9 cellular contexts compared by ENCODE assay signal in genomic region chr5:25993701-25994100, GRCh38.
"Had no signal": no experiment of that assay in that cellular context is flagged by ENCODE, and none has a peak within 500 bp of the region (broad histone marks: within the 10 kb centered on the region; RNA-seq: fewer than 3 reads in every experiment).

No MANE protein-coding gene starts in this region.

- ATAC-seq: HCT116 had no signal

- H3K4me1 ChIP-seq: HAP-1 had no signal

- H3K4me3 ChIP-seq: GM23248, HAP-1 had no signal

- FAIRE-seq: HTR-8/SVneo had no signal

- H3K9me3 ChIP-seq: HAP-1 had no signal

- H3K4me2 ChIP-seq: KMS-11 had no signal

- H3K27ac ChIP-seq: GM23248, KMS-11 had no signal

- DNase-seq: GM23248, GOT3, H7, HFFc6, KBM-7 had no signal
